In genomic region chr16:78770353-78771091, GRCh38 we compare ENCODE assay signal across 8 cellular contexts.
DNase-seq lines count a peak whose midpoint lies in the region; ATAC-seq and TF ChIP-seq lines count a peak whose summit lies in the region.

No MANE protein-coding gene starts in this region.

- H3K27ac Mint-ChIP-seq in memory B cell: no peak overlapping the region

- H3K27me3 Mint-ChIP-seq in memory B cell: no peaks in the 10 kb centered on the region

- H3K36me3 Mint-ChIP-seq in memory B cell: no peaks in the 10 kb centered on the region

- DNase-seq in D341Med (ENCODE audit: low spot score) (peak; percentile 88), NCI-H146 (lab: John Stamatoyannopoulos, UW) (peak; percentile 57), choroid plexus epithelial cell (ENCODE audit: low read depth) (peak; percentile 1), memory B cell (ENCODE audit: low spot score in 2 of 2) (peak; percentile 82 to 87), A172 (ENCODE audit: low spot score) (no peak)
- DNase-seq in activated CD4-positive, alpha-beta T cell treated with anti-CD3 and anti-CD28 coated beads for 48 hours: peak; percentile 90
- peak; percentile 69 for DNase-seq in stimulated activated CD8-positive, alpha-beta memory T cell treated with anti-CD3 and anti-CD28 coated beads, Interleukin-4, amount 100 ng/mL, for 24 hours (ENCODE audit: low read depth)

- no peak overlapping the region for H3K4me3 ChIP-seq in choroid plexus epithelial cell (ENCODE audit: low read depth, low read length)

- ATAC-seq in GM21737 (IDR thresholded peaks at IDR 0.05; ENCODE audit: unreplicated experiment) (peak; percentile 70), memory B cell (ENCODE audit: low read depth) (peak; percentile 92)

- H3K4me3 Mint-ChIP-seq in memory B cell: no peak overlapping the region

- H3K4me1 Mint-ChIP-seq in memory B cell: peaks cover 12% of the 10 kb centered on the region

- TF ChIP-seq CTCF in choroid plexus epithelial cell (conservative IDR thresholded peaks at IDR 0.05; ENCODE audit: low read depth, low read length): peak; percentile 36

- no peaks in the 10 kb centered on the region for H3K9me3 Mint-ChIP-seq in memory B cell
